Comparison of ENCODE assay signal across 14 cellular contexts in the genomic region with DNA sequence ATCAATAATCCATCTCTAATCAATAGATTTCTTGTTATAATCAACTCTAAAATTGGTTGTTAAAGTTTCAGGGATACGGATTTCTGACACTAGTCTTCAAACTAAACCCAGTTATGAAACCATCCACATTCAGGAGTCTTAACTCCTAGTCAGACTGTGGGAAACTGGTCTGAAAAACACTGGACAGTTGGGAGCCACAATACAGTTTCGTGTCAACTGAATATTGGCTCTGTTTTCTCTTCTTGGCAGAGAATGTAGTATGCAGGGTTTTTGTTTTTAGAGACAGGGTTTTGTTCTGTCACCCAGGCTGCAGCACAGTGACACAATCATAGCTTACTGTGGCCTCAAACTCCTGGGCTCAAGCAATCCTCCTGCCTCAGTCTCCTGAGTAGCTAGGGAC.
DNase-seq lines count a peak whose midpoint lies in the region.
"Had no signal": no experiment of that assay in that cellular context is flagged by ENCODE, and none has a peak within 500 bp of the region (broad histone marks: within the 10 kb centered on the region; RNA-seq: fewer than 3 reads in every experiment).

No MANE protein-coding gene starts in this region.

- H3K36me3 Mint-ChIP-seq in activated naive CD8-positive, alpha-beta T cell: peaks cover 10% of the 10 kb centered on the region
- peaks cover 9% of the 10 kb centered on the region for H3K36me3 Mint-ChIP-seq in activated naive CD8-positive, alpha-beta T cell treated with anti-CD3 and anti-CD28 coated beads for 36 hours

- peak overlapping the region; percentile 5 for H3K27ac Mint-ChIP-seq in activated naive CD8-positive, alpha-beta T cell
- no peak overlapping the region for H3K27ac Mint-ChIP-seq in activated naive CD8-positive, alpha-beta T cell treated with anti-CD3 and anti-CD28 coated beads for 36 hours

- no peaks in the 10 kb centered on the region for H3K4me1 Mint-ChIP-seq in activated naive CD8-positive, alpha-beta T cell (ENCODE audit: low read depth)
- H3K4me1 Mint-ChIP-seq in activated naive CD8-positive, alpha-beta T cell treated with anti-CD3 and anti-CD28 coated beads for 36 hours: no peaks in the 10 kb centered on the region
- H3K4me1 Mint-ChIP-seq: CD14-positive monocyte had no signal

- no peak for DNase-seq in activated naive CD8-positive, alpha-beta T cell treated with anti-CD3 and anti-CD28 coated beads for 36 hours
- DNase-seq in globus pallidus (ENCODE audit: low spot score) (peak; percentile 61), pons (ENCODE audit: low spot score) (peak; percentile 76), T-helper 1 cell (no peak)
- no peak for DNase-seq in activated CD4-positive, CD25-positive, alpha-beta regulatory T cell (lab: John Stamatoyannopoulos, UW)
- DNase-seq in activated CD8-positive, alpha-beta memory T cell treated with anti-CD3 and anti-CD28 coated beads for 24 hours: no peak
- DNase-seq: AML-193; CD4-positive, alpha-beta memory T cell; DMS153; DMS79; GF-D8; IMR-90 had no signal

- no peaks in the 10 kb centered on the region for H3K9me3 Mint-ChIP-seq in activated naive CD8-positive, alpha-beta T cell (ENCODE audit: low read depth)
- no peaks in the 10 kb centered on the region for H3K9me3 Mint-ChIP-seq in activated naive CD8-positive, alpha-beta T cell treated with anti-CD3 and anti-CD28 coated beads for 36 hours
- H3K9me3 Mint-ChIP-seq: CD14-positive monocyte; CD4-positive, alpha-beta memory T cell had no signal

- H3K27me3 Mint-ChIP-seq in activated naive CD8-positive, alpha-beta T cell: no peaks in the 10 kb centered on the region
- no peaks in the 10 kb centered on the region for H3K27me3 Mint-ChIP-seq in activated naive CD8-positive, alpha-beta T cell treated with anti-CD3 and anti-CD28 coated beads for 36 hours
- H3K27me3 Mint-ChIP-seq: CD4-positive, alpha-beta memory T cell had no signal

- no peak overlapping the region for H3K4me3 Mint-ChIP-seq in activated naive CD8-positive, alpha-beta T cell
- no peak overlapping the region for H3K4me3 Mint-ChIP-seq in activated naive CD8-positive, alpha-beta T cell treated with anti-CD3 and anti-CD28 coated beads for 36 hours
- H3K4me3 Mint-ChIP-seq: CD14-positive monocyte; CD4-positive, alpha-beta memory T cell had no signal

Comparison
In these comparisons a context has a peak if more than half of its experiments do, and no peak if none do; other contexts are left out.
1. DNase-seq: peak in globus pallidus (single experiment) and pons (single experiment); none in activated naive CD8-positive, alpha-beta T cell treated with anti-CD3 and anti-CD28 coated beads for 36 hours (single experiment), activated CD4-positive, CD25-positive, alpha-beta regulatory T cell (0 of 4), T-helper 1 cell (0 of 5) and activated CD8-positive, alpha-beta memory T cell treated with anti-CD3 and anti-CD28 coated beads for 24 hours (single experiment).